In genomic region chr22:32474635-32475427, GRCh38 we compare ENCODE assay signal across 1 cellular context.
A peak's percentile ranks its signal among the peaks of the same experiment; 100 is the strongest.
TF ChIP-seq lines count a peak whose summit lies in the region.

Gene FBXO7 (plus strand): TSS chr22:32474811. CDS start chr22:32475003, 192 bp downstream.

TF ChIP-seq in HepG2, 621 proteins besides CTCF, POLR2A, EP300 and RAD21 (continued from another document and continues in another):
- TF ChIP-seq SKIL (CRISPR knock-in tag; IDR thresholded peaks at IDR 0.05; ENCODE audit: borderline replicate concordance): no peak
- no peak for TF ChIP-seq NAIF1 (CRISPR knock-in tag; IDR thresholded peaks at IDR 0.05; ENCODE audit: borderline replicate concordance)
- no peak for TF ChIP-seq PHF5A (CRISPR knock-in tag; IDR thresholded peaks at IDR 0.05; ENCODE audit: low read depth, unreplicated experiment)
- peak; percentile 15; the same call in 1 of the 2 replicates for TF ChIP-seq ARHGAP35 (CRISPR knock-in tag; IDR thresholded peaks at IDR 0.05; ENCODE audit: borderline replicate concordance)
- no peak for TF ChIP-seq ZMYM3 (CRISPR knock-in tag; IDR thresholded peaks at IDR 0.05)
- peak; percentile 28 for TF ChIP-seq GABPA (IDR thresholded peaks at IDR 0.05; ENCODE audit: low read depth, low read length)
- TF ChIP-seq GABPA (CRISPR knock-in tag; IDR thresholded peaks at IDR 0.05; ENCODE audit: low read depth): peak; percentile 29; the same call in 1 of the 2 replicates
- TF ChIP-seq ZNF841 (CRISPR knock-in tag; IDR thresholded peaks at IDR 0.05; ENCODE audit: borderline replicate concordance): no peak
- peak; percentile 33; the same call in 1 of the 2 replicates for TF ChIP-seq GMEB1 (CRISPR knock-in tag; IDR thresholded peaks at IDR 0.05; ENCODE audit: borderline replicate concordance)
- no peak for TF ChIP-seq ZNF850 (CRISPR knock-in tag; conservative IDR thresholded peaks at IDR 0.05)
- TF ChIP-seq TBP (CRISPR knock-in tag; IDR thresholded peaks at IDR 0.05): no peak
- peak; percentile 60; the same call in 1 of the 2 replicates for TF ChIP-seq CREB3 (CRISPR knock-in tag; IDR thresholded peaks at IDR 0.05)
- peak; percentile 61 for TF ChIP-seq ZNF792 (CRISPR knock-in tag; IDR thresholded peaks at IDR 0.05)
- TF ChIP-seq SATB2 (CRISPR knock-in tag; IDR thresholded peaks at IDR 0.05): no peak
- TF ChIP-seq ZNF329 (CRISPR knock-in tag; IDR thresholded peaks at IDR 0.05; ENCODE audit: low read depth): no peak
- no peak; the same call in 1 of the 2 replicates for TF ChIP-seq ZNF431 (CRISPR knock-in tag; IDR thresholded peaks at IDR 0.05; ENCODE audit: borderline replicate concordance, low read depth)
- TF ChIP-seq FOXM1 (CRISPR knock-in tag; IDR thresholded peaks at IDR 0.05): no peak
- TF ChIP-seq ZNF577 (CRISPR knock-in tag; IDR thresholded peaks at IDR 0.05; ENCODE audit: borderline replicate concordance, low read depth): no peak
- no peak for TF ChIP-seq RFX3 (CRISPR knock-in tag; IDR thresholded peaks at IDR 0.05)
- peak; percentile 49; the same call in 1 of the 2 replicates for TF ChIP-seq ZNF276 (CRISPR knock-in tag; IDR thresholded peaks at IDR 0.05; ENCODE audit: low read depth)
- peak; percentile 39; the same call in 1 of the 2 replicates for TF ChIP-seq ZBTB43 (CRISPR knock-in tag; conservative IDR thresholded peaks at IDR 0.05)
- TF ChIP-seq ZNF609 (CRISPR knock-in tag; IDR thresholded peaks at IDR 0.05; ENCODE audit: borderline replicate concordance): peak; percentile 55
- peak; percentile 76 for TF ChIP-seq MYC (CRISPR knock-in tag; IDR thresholded peaks at IDR 0.05; ENCODE audit: borderline replicate concordance)
- no peak; the same call in none of the 2 replicates for TF ChIP-seq HIVEP1 (CRISPR knock-in tag; IDR thresholded peaks at IDR 0.05)
- TF ChIP-seq MYPOP (CRISPR knock-in tag; IDR thresholded peaks at IDR 0.05): peak; percentile 62; the same call in 1 of the 2 replicates
- TF ChIP-seq ZMYM4 (CRISPR knock-in tag; IDR thresholded peaks at IDR 0.05): peak; percentile 55; the same call in 1 of the 2 replicates
- TF ChIP-seq DMAP1 (CRISPR knock-in tag; IDR thresholded peaks at IDR 0.05): peak; percentile 72
- 0 out of 2 replicates have a peak, but pooled peaks have one; percentile 69 for TF ChIP-seq ZNF597 (CRISPR knock-in tag; IDR thresholded peaks at IDR 0.05)
- TF ChIP-seq MIER2 (CRISPR knock-in tag; IDR thresholded peaks at IDR 0.05): no peak
- TF ChIP-seq ZFP82 (CRISPR knock-in tag; IDR thresholded peaks at IDR 0.05; ENCODE audit: borderline replicate concordance): 0 out of 2 replicates have a peak, but pooled peaks have one; percentile 49
- TF ChIP-seq NCOA5 (CRISPR knock-in tag; IDR thresholded peaks at IDR 0.05): no peak
- TF ChIP-seq CBFB (CRISPR knock-in tag; IDR thresholded peaks at IDR 0.05): no peak
- no peak for TF ChIP-seq CC2D1A (CRISPR knock-in tag; IDR thresholded peaks at IDR 0.05)
- TF ChIP-seq TCF7L2 (IDR thresholded peaks at IDR 0.05; ENCODE audit: low read depth, low read length): no peak
- TF ChIP-seq PHF21A (CRISPR knock-in tag; IDR thresholded peaks at IDR 0.05): peak; percentile 75; the same call in 1 of the 2 replicates
- TF ChIP-seq MAFG (CRISPR knock-in tag; IDR thresholded peaks at IDR 0.05): no peak
- no peak for TF ChIP-seq NONO (IDR thresholded peaks at IDR 0.05)
- no peak; the same call in 1 of the 2 replicates for TF ChIP-seq NONO (CRISPR knock-in tag; conservative IDR thresholded peaks at IDR 0.05)
- TF ChIP-seq ZNF335 (CRISPR knock-in tag; IDR thresholded peaks at IDR 0.05): no peak
- no peak for TF ChIP-seq ZNF24 (IDR thresholded peaks at IDR 0.05)
- TF ChIP-seq ZBTB8A (CRISPR knock-in tag; IDR thresholded peaks at IDR 0.05; ENCODE audit: borderline replicate concordance, low read depth): 0 out of 2 replicates have a peak, but pooled peaks have one; percentile 68
- TF ChIP-seq HNRNPH1 (optimal IDR thresholded peaks at IDR 0.05; ENCODE audit: low read depth, low read length): no peak
- TF ChIP-seq PCBP2 (optimal IDR thresholded peaks at IDR 0.05; ENCODE audit: low read depth, low read length, poor library complexity, severe bottlenecking): no peak
- TF ChIP-seq HBP1 (CRISPR knock-in tag; IDR thresholded peaks at IDR 0.05; ENCODE audit: low read depth): peak; percentile 42
- peak; percentile 89 for TF ChIP-seq ELF4 (CRISPR knock-in tag; IDR thresholded peaks at IDR 0.05; ENCODE audit: borderline replicate concordance)
- peak; percentile 84 for TF ChIP-seq ZNF607 (CRISPR knock-in tag; IDR thresholded peaks at IDR 0.05; ENCODE audit: borderline replicate concordance)
- no peak for TF ChIP-seq ATF7 (IDR thresholded peaks at IDR 0.05)
- no peak for TF ChIP-seq ATF7 (CRISPR knock-in tag; IDR thresholded peaks at IDR 0.05)
- TF ChIP-seq NR3C1 (CRISPR knock-in tag; IDR thresholded peaks at IDR 0.05): no peak
- no peak for TF ChIP-seq ZZZ3 (CRISPR knock-in tag; IDR thresholded peaks at IDR 0.05; ENCODE audit: borderline replicate concordance)
- TF ChIP-seq ZC3H4 (CRISPR knock-in tag; IDR thresholded peaks at IDR 0.05; ENCODE audit: borderline replicate concordance): no peak
- TF ChIP-seq ZNF264 (CRISPR knock-in tag; IDR thresholded peaks at IDR 0.05): no peak
